ENCODE assay signal across 8 cellular contexts in genomic region chr22:49958961-49959781, GRCh38. TPM values are rescaled to one million over a fixed set of nuclear protein-coding genes. Genes with fewer than 3 reads are reported as not detected.
DNase-seq lines count a peak whose midpoint lies in the region; ATAC-seq and TF ChIP-seq lines count a peak whose summit lies in the region.

No MANE protein-coding gene starts in this region.

- H3K36me3 Mint-ChIP-seq in T-helper 17 cell (ENCODE audit: low read depth): no peaks in the 10 kb centered on the region

- peak overlapping the region; percentile 83 for H3K4me3 Mint-ChIP-seq in T-helper 17 cell

- TF ChIP-seq CTCF in retinal pigment epithelial cell (conservative IDR thresholded peaks at IDR 0.05; ENCODE audit: low read depth, low read length): no peak

- H3K4me1 Mint-ChIP-seq in T-helper 17 cell: peaks cover 20% of the 10 kb centered on the region

- H3K27ac Mint-ChIP-seq in T-helper 17 cell: peak overlapping the region; percentile 69

- ATAC-seq in T-helper 17 cell (no peak), Right ventricle myocardium superior (ENCODE audit: poor library complexity) (no peak), HG03571 (IDR thresholded peaks at IDR 0.05; ENCODE audit: unreplicated experiment) (no peak), HG03439 (IDR thresholded peaks at IDR 0.05; ENCODE audit: unreplicated experiment) (no peak)

- DNase-seq in T-helper 17 cell (no peak), Right ventricle myocardium superior (peak; percentile 48), retinal pigment epithelial cell (ENCODE audit: low read depth) (no peak), Ammon's horn (ENCODE audit: low spot score) (no peak), NCI-H526 treated with DMSO at 0.1 percent for 48 hours (lab: John Stamatoyannopoulos, UW) (no peak)

- no peaks in the 10 kb centered on the region for H3K9me3 ChIP-seq in T-helper 17 cell (ENCODE audit: control insufficient read depth, low read length, poor library complexity, severe bottlenecking)

- H3K4me3 ChIP-seq in GM08714 (ENCODE audit: low read length) (peak overlapping the region; percentile 66; the same call in 1 of the 2 replicates), retinal pigment epithelial cell (ENCODE audit: low read length) (peak overlapping the region; percentile 45)

- intact Hi-C loops in Right ventricle myocardium superior (cut with DNase I): no loop called here

- H3K27me3 Mint-ChIP-seq in T-helper 17 cell: no peaks in the 10 kb centered on the region

RNA-seq across cellular contexts. Expression of gene PIM3, which starts 1.4 kb away (rescaled TPM):
- 100 to 1,000 TPM; 227 to 241 TPM for total RNA-seq in T-helper 17 cell
- 61.5 TPM for total RNA-seq in Right ventricle myocardium superior

RNA-seq across cellular contexts. Expression of gene CRELD2, which starts 40.7 kb away (rescaled TPM):
- total RNA-seq in T-helper 17 cell (10 to 100 TPM; 28.1 to 36.7 TPM), Right ventricle myocardium superior (22.1 TPM)

RNA-seq across cellular contexts. Expression of gene ALG12, which starts 40.9 kb away (rescaled TPM):
- total RNA-seq in T-helper 17 cell: 10 to 100 TPM; 13.7 to 15.4 TPM
- total RNA-seq in Right ventricle myocardium superior: 13.8 TPM

RNA-seq across cellular contexts. Expression of gene IL17REL, which starts 53.4 kb away (rescaled TPM):
- total RNA-seq in T-helper 17 cell (not detected), Right ventricle myocardium superior (not detected)
